Comparison of ENCODE assay signal across 10 cellular contexts in genomic region chr9:33288828-33289483, GRCh38. TPM values are rescaled to one million over a fixed set of nuclear protein-coding genes. Genes with fewer than 3 reads are reported as not detected.
DNase-seq lines count a peak whose midpoint lies in the region; ATAC-seq and TF ChIP-seq lines count a peak whose summit lies in the region.
"Had no signal": no experiment of that assay in that cellular context is flagged by ENCODE, and none has a peak within 500 bp of the region (broad histone marks: within the 10 kb centered on the region; RNA-seq: fewer than 3 reads in every experiment).

No MANE protein-coding gene starts in this region.

- H3K9me3 ChIP-seq in HUES64 (ENCODE audit: insufficient read depth, low read depth, low read length) (no peaks in the 10 kb centered on the region), stomach (no peaks in the 10 kb centered on the region)

- H3K27ac ChIP-seq in HUES64 (ENCODE audit: low read depth, low read length) (peak overlapping the region; percentile 93), layer of hippocampus (ENCODE audit: low read depth, low read length) (peak overlapping the region; percentile 98), stomach (peak overlapping the region; percentile 86 to 99 (median 98))

- H3K9ac ChIP-seq in HUES64 (ENCODE audit: low read depth, low read length), result no peak overlapping the region

- H3K4me1 Mint-ChIP-seq in activated T-helper 2 cell treated with anti-CD3 and anti-CD28 coated beads, Interferon-gamma antibody, Interleukin-2, Interleukin-4, amounts not matched to agents 10 μg/mL and 5 μg/mL and 100 μg/mL, durations not matched to agents 14 hours and 24 hours and 36 hours (ENCODE audit: low read depth), result peaks cover 34% of the 10 kb centered on the region

- no peaks in the 10 kb centered on the region; the same call in 1 of the 2 replicates for H3K4me1 ChIP-seq in HUES64 (ENCODE audit: insufficient read depth, low read length)
- peaks cover 27 to 60% (median 52%) of the 10 kb centered on the region in 4 donors for H3K4me1 ChIP-seq in stomach

- H3K27ac Mint-ChIP-seq in activated T-helper 2 cell treated with anti-CD3 and anti-CD28 coated beads, Interferon-gamma antibody, Interleukin-2, Interleukin-4, amounts not matched to agents 10 μg/mL and 5 μg/mL and 100 μg/mL, durations not matched to agents 14 hours and 24 hours and 36 hours, result peak overlapping the region; percentile 74

- H3K36me3 Mint-ChIP-seq in activated T-helper 2 cell treated with anti-CD3 and anti-CD28 coated beads, Interferon-gamma antibody, Interleukin-2, Interleukin-4, amounts not matched to agents 10 μg/mL and 5 μg/mL and 100 μg/mL, durations not matched to agents 14 hours and 24 hours and 36 hours (ENCODE audit: low read depth), result peaks cover 32% of the 10 kb centered on the region

- TF ChIP-seq POLR2A in stomach (IDR thresholded peaks at IDR 0.05), result no peak

- H3K27me3 ChIP-seq in HUES64 (ENCODE audit: insufficient read depth, low read length) (no peaks in the 10 kb centered on the region), layer of hippocampus (ENCODE audit: control insufficient read depth, insufficient read depth, low read length) (no peaks in the 10 kb centered on the region), stomach (no peaks in the 10 kb centered on the region)

- no peak for TF ChIP-seq CTCF in stomach (IDR thresholded peaks at IDR 0.05)

- peaks cover 2% of the 10 kb centered on the region for H3K27me3 Mint-ChIP-seq in activated T-helper 2 cell treated with anti-CD3 and anti-CD28 coated beads, Interferon-gamma antibody, Interleukin-2, Interleukin-4, amounts not matched to agents 10 μg/mL and 5 μg/mL and 100 μg/mL, durations not matched to agents 14 hours and 24 hours and 36 hours (ENCODE audit: low read depth)

- ATAC-seq in GM19455 (IDR thresholded peaks at IDR 0.05; ENCODE audit: unreplicated experiment) (no peak), GM21786 (IDR thresholded peaks at IDR 0.05; ENCODE audit: unreplicated experiment) (no peak)

- H3K4me3 ChIP-seq in HUES64 (ENCODE audit: low read length) (no peak overlapping the region), stomach (peak overlapping the region in 3 of 4 donors; percentile 61 to 84 (median 83))

- no peak for DNase-seq in activated T-helper 2 cell treated with anti-CD3 and anti-CD28 coated beads, Interferon-gamma antibody, Interleukin-2, Interleukin-4, amounts not matched to agents 10 μg/mL and 5 μg/mL and 100 μg/mL, durations not matched to agents 14 hours and 24 hours and 36 hours (ENCODE audit: low spot score)
- DNase-seq in stomach, result no peak
- no peak for DNase-seq in GF-D8 (lab: John Stamatoyannopoulos, UW)
- no peak for DNase-seq in DMS153 treated with DMSO at 0.1 percent for 48 hours (lab: John Stamatoyannopoulos, UW; ENCODE audit: unreplicated experiment)
- DNase-seq: effector CD4-positive, alpha-beta T cell had no signal

- 92% methylated on average over 14 of the region's 14 CpGs for WGBS in HUES64
- 69 to 80% (median 71%) methylated on average over 6 to 14 of the region's 14 CpGs for WGBS in stomach, 5 donors

- H3K4me3 Mint-ChIP-seq in activated T-helper 2 cell treated with anti-CD3 and anti-CD28 coated beads, Interferon-gamma antibody, Interleukin-2, Interleukin-4, amounts not matched to agents 10 μg/mL and 5 μg/mL and 100 μg/mL, durations not matched to agents 14 hours and 24 hours and 36 hours (ENCODE audit: low read depth), result no peak overlapping the region

- no peaks in the 10 kb centered on the region for H3K9me3 Mint-ChIP-seq in activated T-helper 2 cell treated with anti-CD3 and anti-CD28 coated beads, Interferon-gamma antibody, Interleukin-2, Interleukin-4, amounts not matched to agents 10 μg/mL and 5 μg/mL and 100 μg/mL, durations not matched to agents 14 hours and 24 hours and 36 hours

- no peak for TF ChIP-seq EP300 in stomach (IDR thresholded peaks at IDR 0.05)

- H3K36me3 ChIP-seq in HUES64 (ENCODE audit: insufficient read depth, low read length) (peaks cover 23% of the 10 kb centered on the region), stomach (peaks cover 0 to 29% (median 24%) of the 10 kb centered on the region in 4 donors)

- intact Hi-C loops in activated T-helper 2 cell treated with anti-CD3 and anti-CD28 coated beads, Interferon-gamma antibody, Interleukin-2, Interleukin-4, amounts not matched to agents 10 μg/mL and 5 μg/mL and 100 μg/mL, durations not matched to agents 14 hours and 24 hours and 36 hours (cut with micrococcal nuclease), result loop anchor here (10.0 kb wide), 1 partner anchor 86 kb away; no protein-coding TSS in a partner anchor
- intact Hi-C loops in stomach (cut with DNase I; ENCODE audit: low total_unique reads), result no loop called here

RNA-seq across cellular contexts. Expression of gene NFX1, which starts 1.4 kb away (rescaled TPM):
- 18.3 TPM for polyA plus RNA-seq in HUES64 (2013, experiment 1 of 2)
- 17.6 TPM for polyA plus RNA-seq in HUES64 (2013, experiment 2 of 2)
- total RNA-seq in activated T-helper 2 cell treated with anti-CD3 and anti-CD28 coated beads, Interferon-gamma antibody, Interleukin-2, Interleukin-4, amounts not matched to agents 10 μg/mL and 5 μg/mL and 100 μg/mL, durations not matched to agents 14 hours and 24 hours and 36 hours, result 36.9 and 37.2 TPM in 2 replicates
- 10 to 100 TPM; 20.3 to 46.9 (median 36.4) TPM for total RNA-seq in stomach
- polyA plus RNA-seq in stomach, result 10 to 100 TPM; 11.3 to 19.9 (median 13.3) TPM

RNA-seq across cellular contexts. Expression of gene CHMP5, which starts 24.1 kb away (rescaled TPM):
- 42.4 TPM for polyA plus RNA-seq in HUES64 (2013, experiment 1 of 2)
- polyA plus RNA-seq in HUES64 (2013, experiment 2 of 2), result 50.0 TPM
- total RNA-seq in activated T-helper 2 cell treated with anti-CD3 and anti-CD28 coated beads, Interferon-gamma antibody, Interleukin-2, Interleukin-4, amounts not matched to agents 10 μg/mL and 5 μg/mL and 100 μg/mL, durations not matched to agents 14 hours and 24 hours and 36 hours, result 54.5 and 57.6 TPM in 2 replicates
- 100 to 1,000 TPM in 1 of 5 donors, 10 to 100 TPM in 3, 1 to 10 TPM in 1; 9.8 to 129 (median 23.5) TPM for total RNA-seq in stomach
- 100 to 1,000 TPM in 1 of 3 donors, 10 to 100 TPM in 2; 50.7 to 164 (median 77.9) TPM for polyA plus RNA-seq in stomach

RNA-seq across cellular contexts. Expression of gene BAG1, which starts 24.4 kb away (rescaled TPM):
- 49.6 TPM for polyA plus RNA-seq in HUES64 (2013, experiment 1 of 2)
- polyA plus RNA-seq in HUES64 (2013, experiment 2 of 2), result 45.5 TPM
- 62.0 and 68.9 TPM in 2 replicates for total RNA-seq in activated T-helper 2 cell treated with anti-CD3 and anti-CD28 coated beads, Interferon-gamma antibody, Interleukin-2, Interleukin-4, amounts not matched to agents 10 μg/mL and 5 μg/mL and 100 μg/mL, durations not matched to agents 14 hours and 24 hours and 36 hours
- 100 to 1,000 TPM in 3 of 5 donors, 10 to 100 TPM in 1, 1 to 10 TPM in 1; 2.3 to 461 (median 138) TPM for total RNA-seq in stomach
- polyA plus RNA-seq in stomach, result 100 to 1,000 TPM; 112 to 229 (median 125) TPM

RNA-seq across cellular contexts. Expression of gene SPINK4, which starts 49.0 kb away (rescaled TPM):
- polyA plus RNA-seq in HUES64 (2013, experiment 1 of 2), result not detected
- polyA plus RNA-seq in HUES64 (2013, experiment 2 of 2), result not detected
- total RNA-seq in activated T-helper 2 cell treated with anti-CD3 and anti-CD28 coated beads, Interferon-gamma antibody, Interleukin-2, Interleukin-4, amounts not matched to agents 10 μg/mL and 5 μg/mL and 100 μg/mL, durations not matched to agents 14 hours and 24 hours and 36 hours, result not detected in 2 replicates
- total RNA-seq in stomach, result 10 to 100 TPM in 1 of 5 donors, not detected in 4; 29.5 TPM
- 10 to 100 TPM in 1 of 3 donors, 1 to 10 TPM in 1, not detected in 1; 2.1 to 19.1 TPM for polyA plus RNA-seq in stomach
- total RNA-seq: T-helper 2 cell treated with Interferon-gamma antibody and Interleukin-4, amounts not matched to agents 100 ng/mL and 5 ng/mL, for 36 hours had no signal
